ENCODE assay signal across 1 cellular context in genomic region chr10:86538547-86538946, GRCh38.
TF ChIP-seq lines count a peak whose summit lies in the region.

No MANE protein-coding gene starts in this region.

TF ChIP-seq in HEK293T, 16 proteins besides CTCF, POLR2A, EP300 and RAD21:
- TF ChIP-seq SUZ12 (IDR thresholded peaks at IDR 0.05) (no peak), LEF1 (IDR thresholded peaks at IDR 0.05; ENCODE audit: borderline replicate concordance) (no peak), PKNOX1 (IDR thresholded peaks at IDR 0.05) (no peak), NFRKB (IDR thresholded peaks at IDR 0.05) (no peak), FOXA1 (IDR thresholded peaks at IDR 0.05) (no peak), CTBP1 (IDR thresholded peaks at IDR 0.05; ENCODE audit: borderline replicate concordance) (no peak), FOXM1 (IDR thresholded peaks at IDR 0.05; ENCODE audit: borderline replicate concordance) (no peak), L3MBTL2 (conservative IDR thresholded peaks at IDR 0.05) (no peak)
